In the genomic region with DNA sequence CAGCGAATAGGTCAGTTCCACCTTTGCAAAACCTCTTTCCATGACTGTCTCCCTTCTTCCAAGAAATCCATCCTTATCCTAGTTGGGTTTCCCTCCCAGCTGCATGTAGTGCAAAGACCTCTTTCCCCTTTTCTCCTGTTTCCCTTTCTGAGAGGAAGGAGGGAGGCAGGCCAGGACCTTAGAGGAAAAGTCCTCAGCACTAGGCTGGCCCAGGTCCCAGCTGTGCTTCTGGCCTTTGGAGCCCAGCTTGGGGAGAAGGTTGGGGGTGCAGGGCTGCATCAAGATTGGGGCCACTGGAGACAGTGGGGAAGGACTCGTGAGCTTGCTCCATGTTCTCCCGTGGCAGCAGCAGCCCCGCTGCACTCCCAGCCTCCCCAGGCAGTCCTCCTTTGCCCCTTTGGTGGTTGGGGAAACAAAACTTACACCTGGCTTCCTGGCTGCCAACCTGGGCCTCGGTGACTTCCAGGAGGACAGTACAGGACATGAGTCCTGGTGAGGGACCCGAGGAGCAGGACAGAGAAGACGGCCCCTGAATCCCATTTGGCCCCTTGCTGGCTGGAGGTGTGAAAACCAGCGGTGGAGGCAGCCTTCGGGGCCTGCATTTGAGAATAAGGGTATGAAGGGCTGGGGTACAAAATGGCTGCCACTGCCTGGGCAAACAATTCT, we compare ENCODE assay signal across 1 cellular context.
TF ChIP-seq lines count a peak whose summit lies in the region.

No MANE protein-coding gene starts in this region.

TF ChIP-seq in HepG2, 621 proteins besides CTCF, POLR2A, EP300 and RAD21 (continued from another document and continues in another):
- TF ChIP-seq, protein P1, sequence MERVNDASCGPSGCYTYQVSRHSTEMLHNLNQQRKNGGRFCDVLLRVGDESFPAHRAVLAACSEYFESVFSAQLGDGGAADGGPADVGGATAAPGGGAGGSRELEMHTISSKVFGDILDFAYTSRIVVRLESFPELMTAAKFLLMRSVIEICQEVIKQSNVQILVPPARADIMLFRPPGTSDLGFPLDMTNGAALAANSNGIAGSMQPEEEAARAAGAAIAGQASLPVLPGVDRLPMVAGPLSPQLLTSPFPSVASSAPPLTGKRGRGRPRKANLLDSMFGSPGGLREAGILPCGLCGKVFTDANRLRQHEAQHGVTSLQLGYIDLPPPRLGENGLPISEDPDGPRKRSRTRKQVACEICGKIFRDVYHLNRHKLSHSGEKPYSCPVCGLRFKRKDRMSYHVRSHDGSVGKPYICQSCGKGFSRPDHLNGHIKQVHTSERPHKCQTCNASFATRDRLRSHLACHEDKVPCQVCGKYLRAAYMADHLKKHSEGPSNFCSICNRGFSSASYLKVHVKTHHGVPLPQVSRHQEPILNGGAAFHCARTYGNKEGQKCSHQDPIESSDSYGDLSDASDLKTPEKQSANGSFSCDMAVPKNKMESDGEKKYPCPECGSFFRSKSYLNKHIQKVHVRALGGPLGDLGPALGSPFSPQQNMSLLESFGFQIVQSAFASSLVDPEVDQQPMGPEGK (CRISPR knock-in tag; IDR thresholded peaks at IDR 0.05), result no peak
- TF ChIP-seq ZNF563 (CRISPR knock-in tag; IDR thresholded peaks at IDR 0.05) (peak; percentile 87), NFATC3 (CRISPR knock-in tag; IDR thresholded peaks at IDR 0.05) (no peak), ZNF775 (CRISPR knock-in tag; IDR thresholded peaks at IDR 0.05; ENCODE audit: borderline replicate concordance) (no peak), TSC22D2 (CRISPR knock-in tag; IDR thresholded peaks at IDR 0.05; ENCODE audit: borderline replicate concordance) (no peak; the same call in 1 of the 2 replicates), RBFOX2 (IDR thresholded peaks at IDR 0.05; ENCODE audit: low read depth, low read length) (no peak), ZNF350 (CRISPR knock-in tag; IDR thresholded peaks at IDR 0.05; ENCODE audit: borderline replicate concordance, low read depth) (0 out of 2 replicates have a peak, but pooled peaks have one; percentile 10), MED13 (CRISPR knock-in tag; IDR thresholded peaks at IDR 0.05) (no peak), ZNF430 (CRISPR knock-in tag; IDR thresholded peaks at IDR 0.05) (no peak; the same call in 1 of the 2 replicates), HIVEP1 (CRISPR knock-in tag; IDR thresholded peaks at IDR 0.05) (0 out of 2 replicates have a peak, but pooled peaks have one; percentile 1), DPF2 (CRISPR knock-in tag; IDR thresholded peaks at IDR 0.05; ENCODE audit: borderline replicate concordance, low read depth) (no peak), ZBTB3 (CRISPR knock-in tag; IDR thresholded peaks at IDR 0.05; ENCODE audit: borderline replicate concordance, low read depth) (no peak), ATRX (CRISPR knock-in tag; IDR thresholded peaks at IDR 0.05; ENCODE audit: borderline replicate concordance) (no peak), ZNF660 (CRISPR knock-in tag; IDR thresholded peaks at IDR 0.05; ENCODE audit: borderline replicate concordance, low read depth) (no peak; the same call in 1 of the 2 replicates), HES4 (CRISPR knock-in tag; IDR thresholded peaks at IDR 0.05; ENCODE audit: borderline replicate concordance) (no peak; the same call in 1 of the 2 replicates), SMC3 (IDR thresholded peaks at IDR 0.05; ENCODE audit: low read length) (no peak), SMAD1 (CRISPR knock-in tag; IDR thresholded peaks at IDR 0.05; ENCODE audit: borderline replicate concordance, low read depth) (no peak), ZSCAN31 (CRISPR knock-in tag; IDR thresholded peaks at IDR 0.05; ENCODE audit: low read depth) (no peak), SOX13 (IDR thresholded peaks at IDR 0.05) (no peak), SOX13 (CRISPR knock-in tag; conservative IDR thresholded peaks at IDR 0.05 in 1 of 2, IDR thresholded peaks at IDR 0.05 in 1 of 2) (no peak), RORA (CRISPR knock-in tag; IDR thresholded peaks at IDR 0.05) (no peak), ISL2 (CRISPR knock-in tag; IDR thresholded peaks at IDR 0.05) (no peak; the same call in 1 of the 2 replicates), ZNF747 (CRISPR knock-in tag; IDR thresholded peaks at IDR 0.05; ENCODE audit: borderline replicate concordance) (peak; percentile 81; the same call in 1 of the 2 replicates), CBX2 (IDR thresholded peaks at IDR 0.05; ENCODE audit: low read depth, low read length) (no peak), CBX2 (CRISPR knock-in tag; IDR thresholded peaks at IDR 0.05; ENCODE audit: low read depth) (0 out of 2 replicates have a peak, but pooled peaks have one; percentile 38), RELA (CRISPR knock-in tag; IDR thresholded peaks at IDR 0.05) (no peak), CHCHD3 (CRISPR knock-in tag; IDR thresholded peaks at IDR 0.05) (no peak; the same call in 1 of the 2 replicates), MAFK (conservative IDR thresholded peaks at IDR 0.05 in 1 of 2, IDR thresholded peaks at IDR 0.05 in 1 of 2; ENCODE audit: low read length in 2 of 2) (no peak), NFYC (CRISPR knock-in tag; IDR thresholded peaks at IDR 0.05) (no peak), SMAD9 (CRISPR knock-in tag; IDR thresholded peaks at IDR 0.05) (no peak; the same call in 1 of the 2 replicates), SMARCC2 (IDR thresholded peaks at IDR 0.05) (no peak), HNRNPUL1 (IDR thresholded peaks at IDR 0.05; ENCODE audit: low read depth, low read length) (no peak), ZNF253 (CRISPR knock-in tag; IDR thresholded peaks at IDR 0.05; ENCODE audit: borderline replicate concordance) (peak; percentile 31; the same call in 1 of the 2 replicates), KDM5A (IDR thresholded peaks at IDR 0.05; ENCODE audit: borderline replicate concordance, low read length) (no peak), YEATS4 (CRISPR knock-in tag; IDR thresholded peaks at IDR 0.05; ENCODE audit: borderline replicate concordance) (no peak), ZNF652 (CRISPR knock-in tag; IDR thresholded peaks at IDR 0.05; ENCODE audit: borderline replicate concordance, low read depth) (no peak), ZNF816 (CRISPR knock-in tag; IDR thresholded peaks at IDR 0.05; ENCODE audit: borderline replicate concordance) (no peak), NR2C2 (CRISPR knock-in tag; IDR thresholded peaks at IDR 0.05; ENCODE audit: borderline replicate concordance) (no peak), STAG1 (CRISPR knock-in tag; IDR thresholded peaks at IDR 0.05) (no peak), ZNF878 (CRISPR knock-in tag; IDR thresholded peaks at IDR 0.05) (no peak), DMAP1 (CRISPR knock-in tag; IDR thresholded peaks at IDR 0.05) (0 out of 2 replicates have a peak, but pooled peaks have one; percentile 24), ZFP37 (CRISPR knock-in tag; IDR thresholded peaks at IDR 0.05; ENCODE audit: borderline replicate concordance) (no peak), STAT5B (CRISPR knock-in tag; IDR thresholded peaks at IDR 0.05) (no peak), CEBPG (CRISPR knock-in tag; IDR thresholded peaks at IDR 0.05) (no peak), ZNF788 (CRISPR knock-in tag; IDR thresholded peaks at IDR 0.05; ENCODE audit: borderline replicate concordance) (no peak), ZNF383 (CRISPR knock-in tag; IDR thresholded peaks at IDR 0.05; ENCODE audit: borderline replicate concordance) (no peak)
- TF ChIP-seq, protein P2, sequence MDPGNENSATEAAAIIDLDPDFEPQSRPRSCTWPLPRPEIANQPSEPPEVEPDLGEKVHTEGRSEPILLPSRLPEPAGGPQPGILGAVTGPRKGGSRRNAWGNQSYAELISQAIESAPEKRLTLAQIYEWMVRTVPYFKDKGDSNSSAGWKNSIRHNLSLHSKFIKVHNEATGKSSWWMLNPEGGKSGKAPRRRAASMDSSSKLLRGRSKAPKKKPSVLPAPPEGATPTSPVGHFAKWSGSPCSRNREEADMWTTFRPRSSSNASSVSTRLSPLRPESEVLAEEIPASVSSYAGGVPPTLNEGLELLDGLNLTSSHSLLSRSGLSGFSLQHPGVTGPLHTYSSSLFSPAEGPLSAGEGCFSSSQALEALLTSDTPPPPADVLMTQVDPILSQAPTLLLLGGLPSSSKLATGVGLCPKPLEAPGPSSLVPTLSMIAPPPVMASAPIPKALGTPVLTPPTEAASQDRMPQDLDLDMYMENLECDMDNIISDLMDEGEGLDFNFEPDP (CRISPR knock-in tag; conservative IDR thresholded peaks at IDR 0.05), result 0 out of 2 replicates have a peak, but pooled peaks have one; percentile 68
- TF ChIP-seq, protein P3, sequence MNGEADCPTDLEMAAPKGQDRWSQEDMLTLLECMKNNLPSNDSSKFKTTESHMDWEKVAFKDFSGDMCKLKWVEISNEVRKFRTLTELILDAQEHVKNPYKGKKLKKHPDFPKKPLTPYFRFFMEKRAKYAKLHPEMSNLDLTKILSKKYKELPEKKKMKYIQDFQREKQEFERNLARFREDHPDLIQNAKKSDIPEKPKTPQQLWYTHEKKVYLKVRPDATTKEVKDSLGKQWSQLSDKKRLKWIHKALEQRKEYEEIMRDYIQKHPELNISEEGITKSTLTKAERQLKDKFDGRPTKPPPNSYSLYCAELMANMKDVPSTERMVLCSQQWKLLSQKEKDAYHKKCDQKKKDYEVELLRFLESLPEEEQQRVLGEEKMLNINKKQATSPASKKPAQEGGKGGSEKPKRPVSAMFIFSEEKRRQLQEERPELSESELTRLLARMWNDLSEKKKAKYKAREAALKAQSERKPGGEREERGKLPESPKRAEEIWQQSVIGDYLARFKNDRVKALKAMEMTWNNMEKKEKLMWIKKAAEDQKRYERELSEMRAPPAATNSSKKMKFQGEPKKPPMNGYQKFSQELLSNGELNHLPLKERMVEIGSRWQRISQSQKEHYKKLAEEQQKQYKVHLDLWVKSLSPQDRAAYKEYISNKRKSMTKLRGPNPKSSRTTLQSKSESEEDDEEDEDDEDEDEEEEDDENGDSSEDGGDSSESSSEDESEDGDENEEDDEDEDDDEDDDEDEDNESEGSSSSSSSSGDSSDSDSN (CRISPR knock-in tag; IDR thresholded peaks at IDR 0.05), result no peak; the same call in none of the 2 replicates
- TF ChIP-seq, protein P4, sequence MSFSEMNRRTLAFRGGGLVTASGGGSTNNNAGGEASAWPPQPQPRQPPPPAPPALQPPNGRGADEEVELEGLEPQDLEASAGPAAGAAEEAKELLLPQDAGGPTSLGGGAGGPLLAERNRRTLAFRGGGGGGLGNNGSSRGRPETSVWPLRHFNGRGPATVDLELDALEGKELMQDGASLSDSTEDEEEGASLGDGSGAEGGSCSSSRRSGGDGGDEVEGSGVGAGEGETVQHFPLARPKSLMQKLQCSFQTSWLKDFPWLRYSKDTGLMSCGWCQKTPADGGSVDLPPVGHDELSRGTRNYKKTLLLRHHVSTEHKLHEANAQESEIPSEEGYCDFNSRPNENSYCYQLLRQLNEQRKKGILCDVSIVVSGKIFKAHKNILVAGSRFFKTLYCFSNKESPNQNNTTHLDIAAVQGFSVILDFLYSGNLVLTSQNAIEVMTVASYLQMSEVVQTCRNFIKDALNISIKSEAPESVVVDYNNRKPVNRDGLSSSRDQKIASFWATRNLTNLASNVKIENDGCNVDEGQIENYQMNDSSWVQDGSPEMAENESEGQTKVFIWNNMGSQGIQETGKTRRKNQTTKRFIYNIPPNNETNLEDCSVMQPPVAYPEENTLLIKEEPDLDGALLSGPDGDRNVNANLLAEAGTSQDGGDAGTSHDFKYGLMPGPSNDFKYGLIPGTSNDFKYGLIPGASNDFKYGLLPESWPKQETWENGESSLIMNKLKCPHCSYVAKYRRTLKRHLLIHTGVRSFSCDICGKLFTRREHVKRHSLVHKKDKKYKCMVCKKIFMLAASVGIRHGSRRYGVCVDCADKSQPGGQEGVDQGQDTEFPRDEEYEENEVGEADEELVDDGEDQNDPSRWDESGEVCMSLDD (CRISPR knock-in tag; IDR thresholded peaks at IDR 0.05; ENCODE audit: borderline replicate concordance), result no peak
- TF ChIP-seq, protein P5, sequence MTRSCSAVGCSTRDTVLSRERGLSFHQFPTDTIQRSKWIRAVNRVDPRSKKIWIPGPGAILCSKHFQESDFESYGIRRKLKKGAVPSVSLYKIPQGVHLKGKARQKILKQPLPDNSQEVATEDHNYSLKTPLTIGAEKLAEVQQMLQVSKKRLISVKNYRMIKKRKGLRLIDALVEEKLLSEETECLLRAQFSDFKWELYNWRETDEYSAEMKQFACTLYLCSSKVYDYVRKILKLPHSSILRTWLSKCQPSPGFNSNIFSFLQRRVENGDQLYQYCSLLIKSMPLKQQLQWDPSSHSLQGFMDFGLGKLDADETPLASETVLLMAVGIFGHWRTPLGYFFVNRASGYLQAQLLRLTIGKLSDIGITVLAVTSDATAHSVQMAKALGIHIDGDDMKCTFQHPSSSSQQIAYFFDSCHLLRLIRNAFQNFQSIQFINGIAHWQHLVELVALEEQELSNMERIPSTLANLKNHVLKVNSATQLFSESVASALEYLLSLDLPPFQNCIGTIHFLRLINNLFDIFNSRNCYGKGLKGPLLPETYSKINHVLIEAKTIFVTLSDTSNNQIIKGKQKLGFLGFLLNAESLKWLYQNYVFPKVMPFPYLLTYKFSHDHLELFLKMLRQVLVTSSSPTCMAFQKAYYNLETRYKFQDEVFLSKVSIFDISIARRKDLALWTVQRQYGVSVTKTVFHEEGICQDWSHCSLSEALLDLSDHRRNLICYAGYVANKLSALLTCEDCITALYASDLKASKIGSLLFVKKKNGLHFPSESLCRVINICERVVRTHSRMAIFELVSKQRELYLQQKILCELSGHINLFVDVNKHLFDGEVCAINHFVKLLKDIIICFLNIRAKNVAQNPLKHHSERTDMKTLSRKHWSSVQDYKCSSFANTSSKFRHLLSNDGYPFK (CRISPR knock-in tag; IDR thresholded peaks at IDR 0.05; ENCODE audit: borderline replicate concordance), result peak; percentile 57; the same call in 1 of the 2 replicates
- TF ChIP-seq, protein P6, sequence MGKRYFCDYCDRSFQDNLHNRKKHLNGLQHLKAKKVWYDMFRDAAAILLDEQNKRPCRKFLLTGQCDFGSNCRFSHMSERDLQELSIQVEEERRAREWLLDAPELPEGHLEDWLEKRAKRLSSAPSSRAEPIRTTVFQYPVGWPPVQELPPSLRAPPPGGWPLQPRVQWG (CRISPR knock-in tag; IDR thresholded peaks at IDR 0.05; ENCODE audit: borderline replicate concordance, low read depth), result no peak
- TF ChIP-seq, protein P7, sequence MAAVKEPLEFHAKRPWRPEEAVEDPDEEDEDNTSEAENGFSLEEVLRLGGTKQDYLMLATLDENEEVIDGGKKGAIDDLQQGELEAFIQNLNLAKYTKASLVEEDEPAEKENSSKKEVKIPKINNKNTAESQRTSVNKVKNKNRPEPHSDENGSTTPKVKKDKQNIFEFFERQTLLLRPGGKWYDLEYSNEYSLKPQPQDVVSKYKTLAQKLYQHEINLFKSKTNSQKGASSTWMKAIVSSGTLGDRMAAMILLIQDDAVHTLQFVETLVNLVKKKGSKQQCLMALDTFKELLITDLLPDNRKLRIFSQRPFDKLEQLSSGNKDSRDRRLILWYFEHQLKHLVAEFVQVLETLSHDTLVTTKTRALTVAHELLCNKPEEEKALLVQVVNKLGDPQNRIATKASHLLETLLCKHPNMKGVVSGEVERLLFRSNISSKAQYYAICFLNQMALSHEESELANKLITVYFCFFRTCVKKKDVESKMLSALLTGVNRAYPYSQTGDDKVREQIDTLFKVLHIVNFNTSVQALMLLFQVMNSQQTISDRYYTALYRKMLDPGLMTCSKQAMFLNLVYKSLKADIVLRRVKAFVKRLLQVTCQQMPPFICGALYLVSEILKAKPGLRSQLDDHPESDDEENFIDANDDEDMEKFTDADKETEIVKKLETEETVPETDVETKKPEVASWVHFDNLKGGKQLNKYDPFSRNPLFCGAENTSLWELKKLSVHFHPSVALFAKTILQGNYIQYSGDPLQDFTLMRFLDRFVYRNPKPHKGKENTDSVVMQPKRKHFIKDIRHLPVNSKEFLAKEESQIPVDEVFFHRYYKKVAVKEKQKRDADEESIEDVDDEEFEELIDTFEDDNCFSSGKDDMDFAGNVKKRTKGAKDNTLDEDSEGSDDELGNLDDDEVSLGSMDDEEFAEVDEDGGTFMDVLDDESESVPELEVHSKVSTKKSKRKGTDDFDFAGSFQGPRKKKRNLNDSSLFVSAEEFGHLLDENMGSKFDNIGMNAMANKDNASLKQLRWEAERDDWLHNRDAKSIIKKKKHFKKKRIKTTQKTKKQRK (IDR thresholded peaks at IDR 0.05; ENCODE audit: low read length), result no peak
